Comparison of ENCODE assay signal across 31 cellular contexts in genomic region chr5:3161672-3162071, GRCh38.
"Had no signal": no experiment of that assay in that cellular context is flagged by ENCODE, and none has a peak within 500 bp of the region (broad histone marks: within the 10 kb centered on the region; RNA-seq: fewer than 3 reads in every experiment).

No MANE protein-coding gene starts in this region.

- H3K27ac Mint-ChIP-seq: T-cell had no signal

- H3K27ac ChIP-seq: Peyer's patch, RWPE1, SJCRH30, SK-N-MC had no signal

- DNase-seq: Kasumi-1, MG63, MV-4-11, NCI-H1092, NCI-H1105, NCI-H1417 treated with DMSO at 0.1 percent for 48 hours, NCI-H1436 treated with DMSO at 0.1 percent for 48 hours, NCI-H1694 treated with DMSO at 0.1 percent for 48 hours, NCI-H187 treated with DMSO at 0.1 percent for 48 hours, NCI-H2029, NCI-H2081, NCI-H2171 treated with DMSO at 0.1 percent for 48 hours, NCI-H2227 treated with DMSO at 0.1 percent for 48 hours, NCI-H345, NCI-H446, NCI-H510A treated with DMSO at 0.1 percent for 48 hours, NCI-H524 treated with DMSO at 0.1 percent for 48 hours, NCI-H526 treated with DMSO at 0.1 percent for 48 hours, NCI-H748 treated with DMSO at 0.1 percent for 48 hours, NCI-H82, OCI-M1, PC-3, Peyer's patch, SHP77, SIG-M5, SJCRH30, T-cell had no signal

- H3K4me3 Mint-ChIP-seq: T-cell had no signal

- H3K4me1 Mint-ChIP-seq: T-cell had no signal

- H3K36me3 Mint-ChIP-seq: T-cell had no signal

- H3K9me3 ChIP-seq: MG63, Peyer's patch, SJCRH30 had no signal

- ATAC-seq: PC-3, Right ventricle myocardium inferior, SK-N-SH treated with all-trans-retinoic acid at 6 μM for 48 hours, T-cell had no signal

- H3K36me3 ChIP-seq: MG63, Peyer's patch, SJCRH30 had no signal

- H3K4me3 ChIP-seq: MG63, Peyer's patch, SJCRH30, SK-N-MC had no signal

- H3K27me3 ChIP-seq: MG63, Peyer's patch, SJCRH30 had no signal

- H3K4me1 ChIP-seq: Peyer's patch, SJCRH30 had no signal
